ENCODE assay signal across 19 cellular contexts in the genomic region with DNA sequence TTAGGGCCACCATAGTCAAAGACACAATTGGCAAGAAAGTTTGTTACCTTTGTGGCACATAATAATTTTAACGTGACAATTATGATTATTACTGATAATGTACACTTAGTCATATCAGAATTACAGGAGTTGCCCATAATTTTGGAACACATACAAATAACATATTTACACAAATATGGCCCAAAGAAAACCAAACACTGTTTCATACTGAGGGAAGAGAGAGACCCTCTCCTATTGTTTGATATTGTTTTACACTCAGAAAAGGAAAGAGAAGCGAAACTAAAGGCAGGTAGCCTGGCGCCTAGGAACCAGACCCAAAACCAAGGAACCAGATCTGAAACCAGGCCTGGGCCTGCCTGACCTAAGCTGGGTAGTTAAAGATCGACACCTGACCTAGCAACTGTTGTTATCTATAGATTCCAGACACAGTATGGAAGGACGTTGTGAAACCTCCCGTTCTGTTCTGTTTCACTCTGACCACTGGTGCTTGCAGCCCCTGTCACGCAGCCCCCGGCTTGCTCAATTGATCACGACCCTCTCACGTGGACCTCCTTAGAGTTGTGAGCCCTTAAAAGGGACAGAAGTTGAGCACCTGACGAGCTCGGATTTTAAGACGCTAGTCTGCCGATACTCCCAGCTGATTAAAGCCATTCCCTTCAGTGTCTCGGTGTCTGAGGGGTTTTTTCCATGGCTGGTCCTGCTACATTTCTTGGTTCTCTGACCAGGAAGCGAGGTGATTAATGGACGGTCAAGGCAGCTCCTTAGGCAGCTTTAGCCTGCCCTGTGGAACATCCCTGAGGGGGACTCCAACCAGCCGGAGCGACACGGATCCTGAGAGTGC. TPM values are rescaled to one million over a fixed set of nuclear protein-coding genes. Genes with fewer than 3 reads are reported as not detected.
DNase-seq lines count a peak whose midpoint lies in the region; ATAC-seq and TF ChIP-seq lines count a peak whose summit lies in the region.
"Had no signal": no experiment of that assay in that cellular context is flagged by ENCODE, and none has a peak within 500 bp of the region (broad histone marks: within the 10 kb centered on the region; RNA-seq: fewer than 3 reads in every experiment).

No MANE protein-coding gene starts in this region.

- H3K9me3 ChIP-seq in Karpas-422 (ENCODE audit: low read length) (no peaks in the 10 kb centered on the region), ovary (no peaks in the 10 kb centered on the region)

- peaks cover 3% of the 10 kb centered on the region for H3K9me3 Mint-ChIP-seq in stimulated activated memory B cell treated with anti-CD40 and anti-IgM and Interleukin-4, amounts not matched to agents 10 μg/mL and 1 μg/mL and 100 μg/mL, for 72 hours
- H3K9me3 Mint-ChIP-seq: activated naive CD4-positive, alpha-beta T cell treated with anti-CD3 and anti-CD28 coated beads, Interleukin-2, amount 50 U/mL, for 24 hours had no signal

- H3K9ac ChIP-seq in Karpas-422 (ENCODE audit: low read length) = peak overlapping the region; percentile 31; the same call in 1 of the 2 replicates
- H3K9ac ChIP-seq: KMS-11, parathyroid adenoma had no signal

- peaks cover 15% of the 10 kb centered on the region for H3K36me3 Mint-ChIP-seq in stimulated activated memory B cell treated with anti-CD40 and anti-IgM and Interleukin-4, amounts not matched to agents 10 μg/mL and 1 μg/mL and 100 μg/mL, for 72 hours
- H3K36me3 Mint-ChIP-seq: activated naive CD4-positive, alpha-beta T cell treated with anti-CD3 and anti-CD28 coated beads, Interleukin-2, amount 50 U/mL, for 24 hours had no signal

- H3K4me3 ChIP-seq in Karpas-422 (ENCODE audit: low read length) (peak overlapping the region; percentile 6; the same call in 1 of the 2 replicates), ovary (no peak overlapping the region)
- H3K4me3 ChIP-seq: heart right ventricle had no signal

- ATAC-seq in GM21786 (IDR thresholded peaks at IDR 0.05; ENCODE audit: unreplicated experiment) = peak; percentile 75
- peak; percentile 65 for ATAC-seq in stimulated activated memory B cell treated with anti-CD40 and anti-IgM and Interleukin-4, amounts not matched to agents 10 μg/mL and 1 μg/mL and 100 μg/mL, for 72 hours
- ATAC-seq: heart right ventricle had no signal

- 87% methylated on average over 20 of the region's 20 CpGs for WGBS in ovary, 3 donors

- CTCF ChIA-PET in HEK293T (lab: Yijun Ruan, JAX) = no interaction called here

- H3K27me3 ChIP-seq in Karpas-422 (ENCODE audit: low read length) (no peaks in the 10 kb centered on the region), ovary (no peaks in the 10 kb centered on the region)
- H3K27me3 ChIP-seq: heart right ventricle had no signal

- peaks cover 26% of the 10 kb centered on the region for H3K4me1 Mint-ChIP-seq in stimulated activated memory B cell treated with anti-CD40 and anti-IgM and Interleukin-4, amounts not matched to agents 10 μg/mL and 1 μg/mL and 100 μg/mL, for 72 hours
- H3K4me1 Mint-ChIP-seq: activated naive CD4-positive, alpha-beta T cell treated with anti-CD3 and anti-CD28 coated beads, Interleukin-2, amount 50 U/mL, for 24 hours had no signal

- peak overlapping the region; percentile 83 for H2AFZ ChIP-seq in Karpas-422 (ENCODE audit: low read length)
- H2AFZ ChIP-seq: parathyroid adenoma had no signal

- peak overlapping the region; percentile 36 for H3K4me2 ChIP-seq in Karpas-422 (ENCODE audit: low read depth, low read length, poor library complexity, severe bottlenecking)
- H3K4me2 ChIP-seq: KMS-11 had no signal

- H3K4me1 ChIP-seq in Karpas-422 (ENCODE audit: low read length) (peaks cover 21% of the 10 kb centered on the region), ovary (ENCODE audit: insufficient read depth) (no peaks in the 10 kb centered on the region)
- H3K4me1 ChIP-seq: heart right ventricle, parathyroid adenoma had no signal

- intact Hi-C loops in ovary (cut with DNase I) = no loop called here

- no peak for TF ChIP-seq EP300 in ovary (IDR thresholded peaks at IDR 0.05)

- H4K20me1 ChIP-seq in Karpas-422 (ENCODE audit: insufficient read depth, low read depth, low read length) = no peaks in the 10 kb centered on the region

- H3K36me3 ChIP-seq in Karpas-422 (ENCODE audit: insufficient read depth, low read length) = no peaks in the 10 kb centered on the region
- no peaks in the 10 kb centered on the region for H3K36me3 ChIP-seq in ovary
- H3K36me3 ChIP-seq: heart right ventricle had no signal

- peak overlapping the region; percentile 82 for H3K27ac Mint-ChIP-seq in stimulated activated memory B cell treated with anti-CD40 and anti-IgM and Interleukin-4, amounts not matched to agents 10 μg/mL and 1 μg/mL and 100 μg/mL, for 72 hours
- H3K27ac Mint-ChIP-seq: activated naive CD4-positive, alpha-beta T cell treated with anti-CD3 and anti-CD28 coated beads, Interleukin-2, amount 50 U/mL, for 24 hours; endodermal cell had no signal

- TF ChIP-seq CTCF in ovary (IDR thresholded peaks at IDR 0.05) = no peak

- no peaks in the 10 kb centered on the region for H3K79me2 ChIP-seq in Karpas-422 (ENCODE audit: low read length)
- H3K79me2 ChIP-seq: parathyroid adenoma had no signal

- H3K9me2 ChIP-seq in Karpas-422 (replicated peaks; ENCODE audit: insufficient read depth, low read length) = no peaks in the 10 kb centered on the region

- peak; percentile 28 for TF ChIP-seq POLR2A in GM19193 (IDR thresholded peaks at IDR 0.05; ENCODE audit: extremely low read depth, insufficient read depth, insufficient read length)
- no peak for TF ChIP-seq POLR2A in ovary (IDR thresholded peaks at IDR 0.05)

- peaks cover 11% of the 10 kb centered on the region for H3K27me3 Mint-ChIP-seq in stimulated activated memory B cell treated with anti-CD40 and anti-IgM and Interleukin-4, amounts not matched to agents 10 μg/mL and 1 μg/mL and 100 μg/mL, for 72 hours

- peak overlapping the region; percentile 81 for H3K4me3 Mint-ChIP-seq in stimulated activated memory B cell treated with anti-CD40 and anti-IgM and Interleukin-4, amounts not matched to agents 10 μg/mL and 1 μg/mL and 100 μg/mL, for 72 hours
- H3K4me3 Mint-ChIP-seq: activated naive CD4-positive, alpha-beta T cell treated with anti-CD3 and anti-CD28 coated beads, Interleukin-2, amount 50 U/mL, for 24 hours; endodermal cell had no signal

- DNase-seq in Karpas-422 = no peak
- no peak for DNase-seq in AML-193 (lab: John Stamatoyannopoulos, UW)
- no peak for DNase-seq in HEK293T (ENCODE audit: extremely low spot score)
- no peak for DNase-seq in ovary
- DNase-seq: activated CD4-positive, alpha-beta T cell treated with anti-CD3 and anti-CD28 coated beads, Interleukin-2, amount 50 U/mL, for 4 hours; activated T-cell treated with anti-CD3 and anti-CD28 coated beads for 4 hours; endodermal cell; heart right ventricle; mammary epithelial cell; NCI-H2107; NCI-H524 treated with DMSO at 0.1 percent for 48 hours; SHP77 treated with DMSO at 0.1 percent for 48 hours had no signal

- POLR2A ChIA-PET in HEK293T (lab: Yijun Ruan, JAX) = no interaction called here

- peak overlapping the region; percentile 1; the same call in 1 of the 2 replicates for H3K27ac ChIP-seq in Karpas-422 (ENCODE audit: low read length)
- H3K27ac ChIP-seq in ovary = no peak overlapping the region
- H3K27ac ChIP-seq: heart right ventricle, KMS-11, parathyroid adenoma had no signal

TF ChIP-seq in HEK293T, 16 proteins besides CTCF, POLR2A, EP300 and RAD21:
- TF ChIP-seq SP1 (IDR thresholded peaks at IDR 0.05) (no peak), HDGF (IDR thresholded peaks at IDR 0.05; ENCODE audit: borderline replicate concordance) (no peak), FOXA1 (IDR thresholded peaks at IDR 0.05) (no peak), ZNF384 (IDR thresholded peaks at IDR 0.05) (no peak), CTBP1 (IDR thresholded peaks at IDR 0.05; ENCODE audit: borderline replicate concordance) (no peak), ARNT (IDR thresholded peaks at IDR 0.05) (no peak), TARDBP (IDR thresholded peaks at IDR 0.05) (no peak), BHLHE40 (IDR thresholded peaks at IDR 0.05; ENCODE audit: borderline replicate concordance) (no peak), L3MBTL2 (conservative IDR thresholded peaks at IDR 0.05) (no peak), NFRKB (IDR thresholded peaks at IDR 0.05) (no peak), FOXK2 (IDR thresholded peaks at IDR 0.05) (no peak), LEF1 (IDR thresholded peaks at IDR 0.05; ENCODE audit: borderline replicate concordance) (no peak), ELF4 (IDR thresholded peaks at IDR 0.05) (no peak)
- TF ChIP-seq, protein P1, sequence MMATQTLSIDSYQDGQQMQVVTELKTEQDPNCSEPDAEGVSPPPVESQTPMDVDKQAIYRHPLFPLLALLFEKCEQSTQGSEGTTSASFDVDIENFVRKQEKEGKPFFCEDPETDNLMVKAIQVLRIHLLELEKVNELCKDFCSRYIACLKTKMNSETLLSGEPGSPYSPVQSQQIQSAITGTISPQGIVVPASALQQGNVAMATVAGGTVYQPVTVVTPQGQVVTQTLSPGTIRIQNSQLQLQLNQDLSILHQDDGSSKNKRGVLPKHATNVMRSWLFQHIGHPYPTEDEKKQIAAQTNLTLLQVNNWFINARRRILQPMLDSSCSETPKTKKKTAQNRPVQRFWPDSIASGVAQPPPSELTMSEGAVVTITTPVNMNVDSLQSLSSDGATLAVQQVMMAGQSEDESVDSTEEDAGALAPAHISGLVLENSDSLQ (IDR thresholded peaks at IDR 0.05) = no peak

RNA-seq across cellular contexts. Expression of a gene that starts 27.9 kb away (rescaled TPM):
- total RNA-seq in Karpas-422 (2014; rRNA removed; shearing (Covaris generic); ENCODE audit: low replicate concordance) = 0.11 TPM in 1 of 2 replicates, not detected in the other
- total RNA-seq in ovary = 10 to 100 TPM; 10.0 to 19.8 (median 13.2) TPM
- 10 to 100 TPM; 20.3 to 23.8 TPM for polyA plus RNA-seq in ovary

RNA-seq across cellular contexts. Expression of a gene that starts 30.1 kb away (rescaled TPM):
- 0.48 TPM in 1 of 2 replicates, not detected in the other for total RNA-seq in Karpas-422 (2014; rRNA removed; shearing (Covaris generic); ENCODE audit: low replicate concordance)
- total RNA-seq in ovary = 10 to 100 TPM; 12.8 to 26.9 (median 23.6) TPM
- polyA plus RNA-seq in ovary = 10 to 100 TPM; 17.4 to 80.2 TPM
- total RNA-seq: T-helper 1 cell treated with Interleukin-12 subunit alpha and Interleukin-12 subunit beta and Interleukin-4 antibody, amounts not matched to agents 30 ng/mL and 1 ng/mL, for 36 hours had no signal
